ENCODE assay signal across 9 cellular contexts in genomic region chr2:232315049-232315922, GRCh38.
DNase-seq lines count a peak whose midpoint lies in the region; ATAC-seq and TF ChIP-seq lines count a peak whose summit lies in the region.
"Had no signal": no experiment of that assay in that cellular context is flagged by ENCODE, and none has a peak within 500 bp of the region (broad histone marks: within the 10 kb centered on the region; RNA-seq: fewer than 3 reads in every experiment).

No MANE protein-coding gene starts in this region.

- no peak overlapping the region for H3K4me3 ChIP-seq in GM12865 (ENCODE audit: low read depth, low read length)

- intact Hi-C loops in left cardiac atrium (cut with DNase I) = no loop called here

- peak; percentile 28 for TF ChIP-seq CTCF in GM12865 (IDR thresholded peaks at IDR 0.05; ENCODE audit: insufficient read depth, low read depth, low read length, missing control alignments)

- ATAC-seq in HG02642 (IDR thresholded peaks at IDR 0.05; ENCODE audit: poor library complexity, unreplicated experiment) (peak; percentile 76), left cardiac atrium (peak; percentile 72 to 76), HG02852 (IDR thresholded peaks at IDR 0.05; ENCODE audit: unreplicated experiment) (no peak)
- ATAC-seq: Panc1 had no signal

- DNase-seq in GM12865 (ENCODE audit: low read depth) = peak; percentile 87
- DNase-seq in OCI-M1 (lab: John Stamatoyannopoulos, UW) = peak; percentile 82
- DNase-seq in activated effector memory CD4-positive, alpha-beta T cell treated with anti-CD3 and anti-CD28 coated beads, Interleukin-2, amount 50 U/mL, for 16 hours = peak; percentile 88
- DNase-seq in left cardiac atrium = peak; percentile 64
- DNase-seq in stimulated activated CD4-positive, alpha-beta T cell treated with anti-CD3 and anti-CD28 coated beads, Interleukin-15, amount 100 ng/mL, for 24 hours = peak; percentile 78
- no peak for DNase-seq in HCEC 1CT
